ENCODE assay signal across 8 cellular contexts in the genomic region with DNA sequence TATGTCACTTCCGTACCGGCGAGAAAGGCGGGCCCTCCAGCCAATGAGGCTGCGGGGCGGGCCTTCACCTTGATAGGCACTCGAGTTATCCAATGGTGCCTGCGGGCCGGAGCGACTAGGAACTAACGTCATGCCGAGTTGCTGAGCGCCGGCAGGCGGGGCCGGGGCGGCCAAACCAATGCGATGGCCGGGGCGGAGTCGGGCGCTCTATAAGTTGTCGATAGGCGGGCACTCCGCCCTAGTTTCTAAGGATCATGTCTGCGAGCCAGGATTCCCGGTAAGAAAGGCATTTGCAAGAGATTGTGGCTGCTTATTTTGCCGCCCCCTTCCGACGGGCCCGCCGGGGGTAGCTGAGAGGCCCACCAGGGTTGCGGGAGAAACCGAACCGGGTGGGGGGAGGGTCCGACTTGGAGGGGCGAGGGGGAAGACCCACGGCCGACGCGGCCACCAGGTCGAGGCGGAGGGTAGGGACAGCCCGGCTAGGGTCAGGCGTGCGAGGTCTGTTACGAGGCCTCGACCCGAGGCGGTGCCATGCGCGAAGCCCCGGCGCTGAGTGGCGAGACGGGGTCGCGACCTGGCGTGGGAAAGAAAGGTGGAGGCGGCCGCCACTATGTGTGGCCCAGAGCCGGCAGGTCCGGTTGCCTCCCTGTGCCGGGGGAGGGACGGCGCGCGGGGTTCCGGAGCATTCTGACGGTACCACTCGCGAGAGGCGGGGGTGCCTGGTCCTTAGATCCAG. TPM values are rescaled to one million over a fixed set of nuclear protein-coding genes. Genes with fewer than 3 reads are reported as not detected.
DNase-seq lines count a peak whose midpoint lies in the region; FAIRE-seq and TF ChIP-seq lines count a peak whose summit lies in the region.

No MANE protein-coding gene starts in this region.

- peaks cover 55% of the 10 kb centered on the region for H3K79me2 ChIP-seq in DOHH2 (ENCODE audit: control insufficient read depth, low read length)
- peaks cover 70% of the 10 kb centered on the region for H3K79me2 ChIP-seq in MM.1S (ENCODE audit: low read length)

- TF ChIP-seq CTCF in DOHH2 (IDR thresholded peaks at IDR 0.05; ENCODE audit: low read depth, low read length, poor library complexity, severe bottlenecking) = no peak
- TF ChIP-seq CTCF in MM.1S (IDR thresholded peaks at IDR 0.05; ENCODE audit: low read length) = no peak
- TF ChIP-seq CTCF in fibroblast of villous mesenchyme (IDR thresholded peaks at IDR 0.05; ENCODE audit: insufficient read depth, low read depth, low read length) = no peak
- no peak for TF ChIP-seq CTCF in neural crest cell (conservative IDR thresholded peaks at IDR 0.05)

- H3K9me3 ChIP-seq in DOHH2 (ENCODE audit: control insufficient read depth, insufficient read depth, low read length) (no peaks in the 10 kb centered on the region), MM.1S (replicated peaks; ENCODE audit: insufficient read depth, low read length) (no peaks in the 10 kb centered on the region), SJCRH30 (replicated peaks) (no peaks in the 10 kb centered on the region)

- H3K4me1 Mint-ChIP-seq in neural crest cell = peaks cover 51% of the 10 kb centered on the region

- H3K4me2 ChIP-seq in DOHH2 (ENCODE audit: low read length) (peak overlapping the region; percentile 98), MM.1S (ENCODE audit: low read depth, low read length) (peak overlapping the region; percentile 94)

- peak overlapping the region; percentile 92 for H3K27ac ChIP-seq in DOHH2 (ENCODE audit: low read depth, low read length)
- peak overlapping the region; percentile 93 for H3K27ac ChIP-seq in MM.1S (ENCODE audit: low read length)
- peak overlapping the region; percentile 81 for H3K27ac ChIP-seq in SJCRH30

- H2AFZ ChIP-seq in MM.1S (ENCODE audit: low read length) = no peak overlapping the region

- H3K9ac ChIP-seq in MM.1S (ENCODE audit: low read length) = peak overlapping the region; percentile 100

- peaks cover 63% of the 10 kb centered on the region for H3F3A ChIP-seq in DOHH2 (ENCODE audit: control insufficient read depth, insufficient read depth)
- peaks cover 54% of the 10 kb centered on the region for H3F3A ChIP-seq in MM.1S (ENCODE audit: insufficient read depth, low read length)

- H4K20me1 ChIP-seq in DOHH2 (ENCODE audit: control insufficient read depth, insufficient read depth, low read depth, low read length) (peaks cover 31% of the 10 kb centered on the region), MM.1S (ENCODE audit: insufficient read depth, low read length) (peaks cover 40% of the 10 kb centered on the region)

- peaks cover 52% of the 10 kb centered on the region for H3K36me3 Mint-ChIP-seq in neural crest cell (ENCODE audit: low read depth)

- H3K27ac Mint-ChIP-seq in neural crest cell (ENCODE audit: unreplicated experiment) = peak overlapping the region; percentile 100

- FAIRE-seq in H54 (lab: Jason Lieb, UNC) = no peak

- peaks cover 57% of the 10 kb centered on the region for H3K4me1 ChIP-seq in DOHH2 (ENCODE audit: control insufficient read depth, low read length)
- H3K4me1 ChIP-seq in MM.1S (ENCODE audit: low read length) = peaks cover 41% of the 10 kb centered on the region
- no peaks in the 10 kb centered on the region for H3K4me1 ChIP-seq in SJCRH30

- peak; percentile 90 for TF ChIP-seq POLR2A in H54 (IDR thresholded peaks at IDR 0.05; ENCODE audit: low read depth, low read length)

- H3K9me2 ChIP-seq in DOHH2 (replicated peaks; ENCODE audit: control insufficient read depth, low read length) (no peaks in the 10 kb centered on the region), MM.1S (replicated peaks; ENCODE audit: insufficient read depth, low read length) (no peaks in the 10 kb centered on the region)

- DNase-seq in H54 (ENCODE audit: insufficient read length, low spot score) (peak; percentile 96), MM.1S (peak; percentile 100), SJCRH30 (peak; percentile 96 to 97), fibroblast of villous mesenchyme (ENCODE audit: low read depth) (peak; percentile 100), neural crest cell (ENCODE audit: low read depth, low spot score) (peak; percentile 100), superior temporal gyrus (ENCODE audit: extremely low spot score) (peak; percentile 100)
- DNase-seq in activated gamma-delta T cell treated with anti-CD3 and anti-CD28 coated beads, Interleukin-2, amount 50 U/mL, for 16 hours (ENCODE audit: low read depth) = peak; percentile 98

- H3K4me3 Mint-ChIP-seq in neural crest cell = peak overlapping the region; percentile 99

- H3K27me3 Mint-ChIP-seq in neural crest cell (ENCODE audit: low read depth) = peaks cover 28% of the 10 kb centered on the region

- H3K9me3 Mint-ChIP-seq in neural crest cell = no peaks in the 10 kb centered on the region

- peaks cover 86% of the 10 kb centered on the region for H3K36me3 ChIP-seq in DOHH2 (ENCODE audit: control insufficient read depth, low read length)
- peaks cover 31% of the 10 kb centered on the region for H3K36me3 ChIP-seq in MM.1S (replicated peaks; ENCODE audit: insufficient read depth, low read length)
- H3K36me3 ChIP-seq in SJCRH30 = peaks cover 53% of the 10 kb centered on the region

- H3K27me3 ChIP-seq in DOHH2 (ENCODE audit: control insufficient read depth, low read length) (no peaks in the 10 kb centered on the region), MM.1S (replicated peaks; ENCODE audit: insufficient read depth, low read length) (no peaks in the 10 kb centered on the region), SJCRH30 (no peaks in the 10 kb centered on the region)

- peak overlapping the region; percentile 91 for H3K4me3 ChIP-seq in DOHH2 (ENCODE audit: low read length)
- H3K4me3 ChIP-seq in MM.1S (ENCODE audit: low read length) = peak overlapping the region; percentile 99
- H3K4me3 ChIP-seq in SJCRH30 = peak overlapping the region; percentile 81
- peak overlapping the region; percentile 95 for H3K4me3 ChIP-seq in fibroblast of villous mesenchyme (ENCODE audit: low read depth, low read length)

RNA-seq across cellular contexts. Expression of a gene that starts 6.7 kb away (rescaled TPM):
- total RNA-seq in SJCRH30 (2014; rRNA removed; shearing (Covaris generic)) = 0.18 TPM in 1 of 2 replicates, not detected in the other
- total RNA-seq in fibroblast of villous mesenchyme (9.1 and 9.7 TPM in 2 replicates), neural crest cell (0.49 and 1.6 TPM in 2 replicates)

RNA-seq across cellular contexts. Expression of a gene that starts 10.9 kb away (rescaled TPM):
- total RNA-seq in SJCRH30 (2014; rRNA removed; shearing (Covaris generic)) = 44.1 and 49.9 TPM in 2 replicates
- 70.5 and 101 TPM in 2 replicates for total RNA-seq in fibroblast of villous mesenchyme
- total RNA-seq in neural crest cell = 74.4 and 83.7 TPM in 2 replicates

RNA-seq across cellular contexts. Expression of a gene that starts 11.0 kb away (rescaled TPM):
- 63.8 and 73.6 TPM in 2 replicates for total RNA-seq in SJCRH30 (2014; rRNA removed; shearing (Covaris generic))
- total RNA-seq in fibroblast of villous mesenchyme (69.9 and 75.1 TPM in 2 replicates), neural crest cell (83.7 and 85.7 TPM in 2 replicates)

RNA-seq across cellular contexts. Expression of a gene that starts 14.2 kb away (rescaled TPM):
- total RNA-seq in SJCRH30 (2014; rRNA removed; shearing (Covaris generic)) = 0.40 and 0.41 TPM in 2 replicates
- total RNA-seq in fibroblast of villous mesenchyme = 0.43 and 0.64 TPM in 2 replicates
- total RNA-seq in neural crest cell = 0.45 and 0.86 TPM in 2 replicates

RNA-seq across cellular contexts. Expression of a gene that starts 17.1 kb away (rescaled TPM):
- 0.10 and 0.30 TPM in 2 replicates for total RNA-seq in SJCRH30 (2014; rRNA removed; shearing (Covaris generic))
- total RNA-seq in fibroblast of villous mesenchyme (under 0.01 and 0.64 TPM in 2 replicates), neural crest cell (0.65 and 0.84 TPM in 2 replicates)

Comparison
In these comparisons a context has a peak if more than half of its experiments do, and no peak if none do; other contexts are left out.
1. Peak in every context shown above with its lines: DNase-seq, H3K4me3 ChIP-seq and H3K27ac ChIP-seq.